In genomic region chr22:45917700-45918454, GRCh38 we compare ENCODE assay signal across 1 cellular context.
TF ChIP-seq lines count a peak whose summit lies in the region.

No MANE protein-coding gene starts in this region.

TF ChIP-seq in K562, 482 proteins besides CTCF, POLR2A, EP300 and RAD21 (continued from another document):
- TF ChIP-seq, protein P1, sequence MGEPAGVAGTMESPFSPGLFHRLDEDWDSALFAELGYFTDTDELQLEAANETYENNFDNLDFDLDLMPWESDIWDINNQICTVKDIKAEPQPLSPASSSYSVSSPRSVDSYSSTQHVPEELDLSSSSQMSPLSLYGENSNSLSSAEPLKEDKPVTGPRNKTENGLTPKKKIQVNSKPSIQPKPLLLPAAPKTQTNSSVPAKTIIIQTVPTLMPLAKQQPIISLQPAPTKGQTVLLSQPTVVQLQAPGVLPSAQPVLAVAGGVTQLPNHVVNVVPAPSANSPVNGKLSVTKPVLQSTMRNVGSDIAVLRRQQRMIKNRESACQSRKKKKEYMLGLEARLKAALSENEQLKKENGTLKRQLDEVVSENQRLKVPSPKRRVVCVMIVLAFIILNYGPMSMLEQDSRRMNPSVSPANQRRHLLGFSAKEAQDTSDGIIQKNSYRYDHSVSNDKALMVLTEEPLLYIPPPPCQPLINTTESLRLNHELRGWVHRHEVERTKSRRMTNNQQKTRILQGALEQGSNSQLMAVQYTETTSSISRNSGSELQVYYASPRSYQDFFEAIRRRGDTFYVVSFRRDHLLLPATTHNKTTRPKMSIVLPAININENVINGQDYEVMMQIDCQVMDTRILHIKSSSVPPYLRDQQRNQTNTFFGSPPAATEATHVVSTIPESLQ (CRISPR knock-in tag; IDR thresholded peaks at IDR 0.05): no peak
- TF ChIP-seq ZNF551 (CRISPR knock-in tag; IDR thresholded peaks at IDR 0.05): no peak
- 0 out of 4 replicates have a peak, but pooled peaks of 1 of the 2 experiments have one; percentile 13 for TF ChIP-seq KDM1A (IDR thresholded peaks at IDR 0.05)
- no peak for TF ChIP-seq ZBTB40 (IDR thresholded peaks at IDR 0.05)
- TF ChIP-seq ZBTB40 (CRISPR knock-in tag; IDR thresholded peaks at IDR 0.05): no peak
